In the genomic region with DNA sequence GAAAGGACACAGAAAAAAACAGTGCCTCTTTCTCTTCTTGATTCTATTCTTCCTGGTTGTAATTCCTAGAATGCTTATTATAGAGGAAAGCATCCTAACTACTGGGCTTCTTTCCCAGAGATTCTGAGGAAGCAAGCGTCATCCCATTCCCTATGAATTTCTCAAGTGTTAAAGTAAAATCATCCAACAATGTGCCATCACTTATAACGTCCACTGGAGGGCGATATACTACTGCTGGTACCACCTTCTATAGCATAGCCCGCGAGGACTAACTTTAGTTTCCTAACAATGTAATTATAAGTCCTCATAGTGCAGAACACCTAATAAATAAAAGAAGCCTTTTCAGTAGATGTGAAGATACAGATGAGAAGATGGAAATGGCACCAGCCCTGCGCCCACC, we compare ENCODE assay signal across 1 cellular context.
TF ChIP-seq lines count a peak whose summit lies in the region.

No MANE protein-coding gene starts in this region.

TF ChIP-seq in GM23338, 12 proteins besides CTCF, POLR2A, EP300 and RAD21 (continued from another document):
- TF ChIP-seq, protein P1, sequence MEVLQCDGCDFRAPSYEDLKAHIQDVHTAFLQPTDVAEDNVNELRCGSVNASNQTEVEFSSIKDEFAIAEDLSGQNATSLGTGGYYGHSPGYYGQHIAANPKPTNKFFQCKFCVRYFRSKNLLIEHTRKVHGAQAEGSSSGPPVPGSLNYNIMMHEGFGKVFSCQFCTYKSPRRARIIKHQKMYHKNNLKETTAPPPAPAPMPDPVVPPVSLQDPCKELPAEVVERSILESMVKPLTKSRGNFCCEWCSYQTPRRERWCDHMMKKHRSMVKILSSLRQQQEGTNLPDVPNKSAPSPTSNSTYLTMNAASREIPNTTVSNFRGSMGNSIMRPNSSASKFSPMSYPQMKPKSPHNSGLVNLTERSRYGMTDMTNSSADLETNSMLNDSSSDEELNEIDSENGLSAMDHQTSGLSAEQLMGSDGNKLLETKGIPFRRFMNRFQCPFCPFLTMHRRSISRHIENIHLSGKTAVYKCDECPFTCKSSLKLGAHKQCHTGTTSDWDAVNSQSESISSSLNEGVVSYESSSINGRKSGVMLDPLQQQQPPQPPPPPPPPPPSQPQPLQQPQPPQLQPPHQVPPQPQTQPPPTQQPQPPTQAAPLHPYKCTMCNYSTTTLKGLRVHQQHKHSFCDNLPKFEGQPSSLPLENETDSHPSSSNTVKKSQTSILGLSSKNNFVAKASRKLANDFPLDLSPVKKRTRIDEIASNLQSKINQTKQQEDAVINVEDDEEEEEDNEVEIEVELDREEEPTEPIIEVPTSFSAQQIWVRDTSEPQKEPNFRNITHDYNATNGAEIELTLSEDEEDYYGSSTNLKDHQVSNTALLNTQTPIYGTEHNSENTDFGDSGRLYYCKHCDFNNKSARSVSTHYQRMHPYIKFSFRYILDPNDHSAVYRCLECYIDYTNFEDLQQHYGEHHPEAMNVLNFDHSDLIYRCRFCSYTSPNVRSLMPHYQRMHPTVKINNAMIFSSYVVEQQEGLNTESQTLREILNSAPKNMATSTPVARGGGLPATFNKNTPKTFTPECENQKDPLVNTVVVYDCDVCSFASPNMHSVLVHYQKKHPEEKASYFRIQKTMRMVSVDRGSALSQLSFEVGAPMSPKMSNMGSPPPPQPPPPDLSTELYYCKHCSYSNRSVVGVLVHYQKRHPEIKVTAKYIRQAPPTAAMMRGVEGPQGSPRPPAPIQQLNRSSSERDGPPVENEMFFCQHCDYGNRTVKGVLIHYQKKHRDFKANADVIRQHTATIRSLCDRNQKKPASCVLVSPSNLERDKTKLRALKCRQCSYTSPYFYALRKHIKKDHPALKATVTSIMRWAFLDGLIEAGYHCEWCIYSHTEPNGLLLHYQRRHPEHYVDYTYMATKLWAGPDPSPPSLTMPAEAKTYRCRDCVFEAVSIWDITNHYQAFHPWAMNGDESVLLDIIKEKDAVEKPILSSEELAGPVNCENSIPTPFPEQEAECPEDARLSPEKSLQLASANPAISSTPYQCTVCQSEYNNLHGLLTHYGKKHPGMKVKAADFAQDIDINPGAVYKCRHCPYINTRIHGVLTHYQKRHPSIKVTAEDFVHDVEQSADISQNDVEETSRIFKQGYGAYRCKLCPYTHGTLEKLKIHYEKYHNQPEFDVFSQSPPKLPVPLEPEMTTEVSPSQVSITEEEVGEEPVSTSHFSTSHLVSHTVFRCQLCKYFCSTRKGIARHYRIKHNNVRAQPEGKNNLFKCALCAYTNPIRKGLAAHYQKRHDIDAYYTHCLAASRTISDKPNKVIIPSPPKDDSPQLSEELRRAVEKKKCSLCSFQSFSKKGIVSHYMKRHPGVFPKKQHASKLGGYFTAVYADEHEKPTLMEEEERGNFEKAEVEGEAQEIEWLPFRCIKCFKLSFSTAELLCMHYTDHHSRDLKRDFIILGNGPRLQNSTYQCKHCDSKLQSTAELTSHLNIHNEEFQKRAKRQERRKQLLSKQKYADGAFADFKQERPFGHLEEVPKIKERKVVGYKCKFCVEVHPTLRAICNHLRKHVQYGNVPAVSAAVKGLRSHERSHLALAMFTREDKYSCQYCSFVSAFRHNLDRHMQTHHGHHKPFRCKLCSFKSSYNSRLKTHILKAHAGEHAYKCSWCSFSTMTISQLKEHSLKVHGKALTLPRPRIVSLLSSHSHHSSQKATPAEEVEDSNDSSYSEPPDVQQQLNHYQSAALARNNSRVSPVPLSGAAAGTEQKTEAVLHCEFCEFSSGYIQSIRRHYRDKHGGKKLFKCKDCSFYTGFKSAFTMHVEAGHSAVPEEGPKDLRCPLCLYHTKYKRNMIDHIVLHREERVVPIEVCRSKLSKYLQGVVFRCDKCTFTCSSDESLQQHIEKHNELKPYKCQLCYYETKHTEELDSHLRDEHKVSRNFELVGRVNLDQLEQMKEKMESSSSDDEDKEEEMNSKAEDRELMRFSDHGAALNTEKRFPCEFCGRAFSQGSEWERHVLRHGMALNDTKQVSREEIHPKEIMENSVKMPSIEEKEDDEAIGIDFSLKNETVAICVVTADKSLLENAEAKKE (CRISPR knock-in tag; IDR thresholded peaks at IDR 0.05) = no peak
- TF ChIP-seq POLR2AphosphoS5 (IDR thresholded peaks at IDR 0.05; ENCODE audit: low read depth) = no peak
- TF ChIP-seq EZH2 (IDR thresholded peaks at IDR 0.05; ENCODE audit: low read depth, unreplicated experiment) = no peak
- TF ChIP-seq EZH2phosphoT487 (IDR thresholded peaks at IDR 0.05; ENCODE audit: unreplicated experiment) = no peak
- no peak for TF ChIP-seq STAT1 (IDR thresholded peaks at IDR 0.05; ENCODE audit: unreplicated experiment)
- no peak for TF ChIP-seq ZNF114 (CRISPR knock-in tag; IDR thresholded peaks at IDR 0.05)
